Comparison of ENCODE assay signal across 8 cellular contexts in genomic region chr1:100265931-100266830, GRCh38. TPM values are rescaled to one million over a fixed set of nuclear protein-coding genes. Genes with fewer than 3 reads are reported as not detected.
DNase-seq lines count a peak whose midpoint lies in the region; ATAC-seq lines count a peak whose summit lies in the region.

Gene RTCA, plus strand, starts transcription at chr1:100266216. Its CDS starts 160 bp downstream, at chr1:100266376.

- peak within 1 kb of the TSS; percentile 89 for H3K4me2 ChIP-seq in GM23248 (ENCODE audit: unreplicated experiment)

- peak; percentile 98 for ATAC-seq in naive thymus-derived CD4-positive, alpha-beta T cell
- ATAC-seq in stimulated activated naive B cell treated with anti-CD40 and anti-IgM and Interleukin-4, amounts not matched to agents 10 μg/mL and 1 μg/mL and 100 μg/mL, for 72 hours (replicated peaks): peak; percentile 97

- 0% methylated on average over 54 to 56 of the region's 56 CpGs for WGBS in GM23248 (ENCODE audit: low coverage in 1 of 2, low lambda C conversion rate in 2 of 2, missing lambda C conversion rate in 2 of 2), 2 experiments

- H3F3A ChIP-seq in GM23248 (ENCODE audit: insufficient read depth): no peaks in the 10 kb centered on the region

- no peaks in the 10 kb centered on the region for H3K27me3 ChIP-seq in GM23248 (replicated peaks; ENCODE audit: insufficient read depth)
- no peaks in the 10 kb centered on the region for H3K27me3 ChIP-seq in naive thymus-derived CD4-positive, alpha-beta T cell (ENCODE audit: control insufficient read depth in 2 of 2, insufficient read depth in 2 of 2, low read length in 2 of 2)

- H3K9me2 ChIP-seq in GM23248 (ENCODE audit: insufficient read depth): no peaks in the 10 kb centered on the region

- POLR2A ChIA-PET in naive thymus-derived CD4-positive, alpha-beta T cell (lab: Charles Lee): interaction anchor here (0.6 to 3.0 kb wide), 18 partner anchors 17 to 643 kb away, joined by 3 to 31 read pairs (median 4); partner anchors contain the start of genes CDC14A, DBT, SLC35A3 and TRMT13

- H3K4me3 ChIP-seq in GM23248: peak within 1 kb of the TSS; percentile 93
- peak within 1 kb of the TSS; percentile 88 for H3K4me3 ChIP-seq in naive thymus-derived CD4-positive, alpha-beta T cell (ENCODE audit: low read length)

- H3K27ac ChIP-seq in GM23248: peak within 1 kb of the TSS; percentile 81
- peak within 1 kb of the TSS; percentile 88 for H3K27ac ChIP-seq in naive thymus-derived CD4-positive, alpha-beta T cell (ENCODE audit: low read depth, low read length)

- in situ Hi-C loops in GM23248 (cut with MboI): no loop called here

- peaks cover 0 to 3% (median 0%) of the 10 kb centered on the region in 5 donors for H3K27me3 Mint-ChIP-seq in naive thymus-derived CD4-positive, alpha-beta T cell
- H3K27me3 Mint-ChIP-seq in stimulated activated naive B cell treated with anti-CD40 and anti-IgM and Interleukin-4, amounts not matched to agents 10 μg/mL and 1 μg/mL and 100 μg/mL, for 72 hours: no peaks in the 10 kb centered on the region

- peaks cover 23 to 59% (median 51%) of the 10 kb centered on the region in 7 donors for H3K4me1 Mint-ChIP-seq in naive thymus-derived CD4-positive, alpha-beta T cell
- H3K4me1 Mint-ChIP-seq in stimulated activated naive B cell treated with anti-CD40 and anti-IgM and Interleukin-4, amounts not matched to agents 10 μg/mL and 1 μg/mL and 100 μg/mL, for 72 hours: peaks cover 20 to 24% of the 10 kb centered on the region in 2 donors

- H3K79me2 ChIP-seq in GM23248 (ENCODE audit: insufficient read depth): peaks cover 50% of the 10 kb centered on the region

- peaks cover 12 to 45% (median 39%) of the 10 kb centered on the region in 5 donors for H3K36me3 Mint-ChIP-seq in naive thymus-derived CD4-positive, alpha-beta T cell
- peaks cover 21 to 40% of the 10 kb centered on the region in 2 donors for H3K36me3 Mint-ChIP-seq in stimulated activated naive B cell treated with anti-CD40 and anti-IgM and Interleukin-4, amounts not matched to agents 10 μg/mL and 1 μg/mL and 100 μg/mL, for 72 hours

- peaks cover 17% of the 10 kb centered on the region for H3K4me1 ChIP-seq in GM23248 (ENCODE audit: insufficient read depth)
- H3K4me1 ChIP-seq in naive thymus-derived CD4-positive, alpha-beta T cell (ENCODE audit: control insufficient read depth in 2 of 2, insufficient read depth in 2 of 2, low read length in 2 of 2): peaks cover 25 to 26% of the 10 kb centered on the region in 2 donors

- CTCF ChIA-PET in naive thymus-derived CD4-positive, alpha-beta T cell (lab: Charles Lee): interaction anchor here (0.5 to 0.9 kb wide), 2 partner anchors 189 to 255 kb away, joined by 3 read pairs; no protein-coding TSS in a partner anchor

- peak within 1 kb of the TSS; percentile 99 for H2AFZ ChIP-seq in GM23248

- H3K9me3 Mint-ChIP-seq in naive thymus-derived CD4-positive, alpha-beta T cell: peaks cover 0 to 11% (median 2%) of the 10 kb centered on the region in 11 donors
- H3K9me3 Mint-ChIP-seq in stimulated activated naive B cell treated with anti-CD40 and anti-IgM and Interleukin-4, amounts not matched to agents 10 μg/mL and 1 μg/mL and 100 μg/mL, for 72 hours: peaks cover 0 to 5% of the 10 kb centered on the region in 2 donors

- DNase-seq in DMS79 treated with DMSO at 0.1 percent for 48 hours (lab: John Stamatoyannopoulos, UW): peak; percentile 93
- peak; percentile 99 for DNase-seq in GM23248
- DNase-seq in Kasumi-1 (lab: John Stamatoyannopoulos, UW): peak; percentile 96 to 97
- peak; percentile 93 for DNase-seq in RPMI7951 (ENCODE audit: low read depth)
- DNase-seq in activated T-helper 1 cell treated with anti-CD3 and anti-CD28 coated beads, Interleukin-2, amount 50 U/mL, for 16 hours (ENCODE audit: low read depth in 1 of 2, low spot score in 1 of 2): peak; percentile 92 to 93
- DNase-seq in fibroblast of gingiva (ENCODE audit: low read depth): peak; percentile 94
- peak; percentile 91 to 95 (median 94) for DNase-seq in naive thymus-derived CD4-positive, alpha-beta T cell
- peak; percentile 91 for DNase-seq in stimulated activated naive B cell treated with anti-CD40 and anti-IgM and Interleukin-4, amounts not matched to agents 10 μg/mL and 1 μg/mL and 100 μg/mL, for 72 hours

- intact Hi-C loops in naive thymus-derived CD4-positive, alpha-beta T cell (cut with micrococcal nuclease): loop anchor here (1.0 to 5.0 kb wide), 17 partner anchors 17 to 631 kb away; partner anchors contain the start of genes AGL (in 2 of the 2), DBT (in 2 of the 2), SLC30A7 (in 2 of the 2) and TRMT13 (in 2 of the 2)

- H3K9me3 ChIP-seq in GM23248 (ENCODE audit: low read depth): no peaks in the 10 kb centered on the region
- no peaks in the 10 kb centered on the region for H3K9me3 ChIP-seq in naive thymus-derived CD4-positive, alpha-beta T cell (ENCODE audit: control insufficient read depth in 2 of 3, low read length in 3 of 3)

- H3K9ac ChIP-seq in GM23248: peak within 1 kb of the TSS; percentile 95

- H4K20me1 ChIP-seq in GM23248 (ENCODE audit: insufficient read depth): no peaks in the 10 kb centered on the region

- peak within 1 kb of the TSS; percentile 97 to 100 (median 100) for H3K4me3 Mint-ChIP-seq in naive thymus-derived CD4-positive, alpha-beta T cell
- peak within 1 kb of the TSS; percentile 98 to 100 for H3K4me3 Mint-ChIP-seq in stimulated activated naive B cell treated with anti-CD40 and anti-IgM and Interleukin-4, amounts not matched to agents 10 μg/mL and 1 μg/mL and 100 μg/mL, for 72 hours

- H3K36me3 ChIP-seq in GM23248 (ENCODE audit: low read depth): peaks cover 23% of the 10 kb centered on the region
- H3K36me3 ChIP-seq in naive thymus-derived CD4-positive, alpha-beta T cell (ENCODE audit: control insufficient read depth in 2 of 3, insufficient read depth in 3 of 3, low read length in 3 of 3): peaks cover 0 to 29% (median 15%) of the 10 kb centered on the region in 3 experiments

- peak within 1 kb of the TSS; percentile 94 to 99 (median 97) for H3K27ac Mint-ChIP-seq in naive thymus-derived CD4-positive, alpha-beta T cell
- peak within 1 kb of the TSS; percentile 98 for H3K27ac Mint-ChIP-seq in stimulated activated naive B cell treated with anti-CD40 and anti-IgM and Interleukin-4, amounts not matched to agents 10 μg/mL and 1 μg/mL and 100 μg/mL, for 72 hours

RNA-seq across cellular contexts. Expression of gene RTCA, which starts in this region (rescaled TPM):
- total RNA-seq in GM23248 (2014; rRNA removed; shearing (Covaris generic)): 42.7 and 66.4 TPM in 2 replicates
- 55.1 and 56.7 TPM in 2 replicates for polyA plus RNA-seq in GM23248 (2016; fragmentation: Nextera tagmentation; extraction: Ambion mirVana)
- total RNA-seq in RPMI7951 (2014; rRNA removed; shearing (Covaris generic)): 42.8 and 44.6 TPM in 2 replicates
- total RNA-seq in naive thymus-derived CD4-positive, alpha-beta T cell: 10 to 100 TPM; 33.3 to 47.7 (median 35.8) TPM
- polyA plus RNA-seq in naive thymus-derived CD4-positive, alpha-beta T cell: 10 to 100 TPM; 16.4 to 17.9 TPM

Comparison
In these comparisons a context has a peak if more than half of its experiments do, and no peak if none do; other contexts are left out.
1. Peak in every context shown above with its lines: DNase-seq, ATAC-seq, H3K4me3 ChIP-seq and H3K27ac ChIP-seq.